8 cellular contexts compared by ENCODE assay signal in the genomic region with DNA sequence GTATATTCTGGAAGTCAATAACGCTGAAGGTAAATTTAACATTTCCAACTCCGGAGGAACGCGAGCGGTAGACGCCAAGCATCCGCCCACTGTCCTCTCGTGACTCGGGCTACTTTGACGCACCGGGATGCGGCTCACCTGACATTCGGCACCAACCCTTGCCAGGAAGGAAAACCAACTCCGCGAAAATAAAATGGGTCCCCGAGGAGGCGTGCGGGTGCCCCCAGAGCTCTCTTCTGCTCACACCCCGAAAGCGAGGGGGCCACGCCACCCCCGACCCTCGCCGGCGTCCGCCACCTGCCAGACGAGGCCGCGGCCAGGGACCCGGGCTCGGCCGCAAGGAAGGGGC. TPM values are rescaled to one million over a fixed set of nuclear protein-coding genes. Genes with fewer than 3 reads are reported as not detected.
A peak's percentile ranks its signal among the peaks of the same experiment; 100 is the strongest.
DNase-seq lines count a peak whose midpoint lies in the region; ATAC-seq and TF ChIP-seq lines count a peak whose summit lies in the region.

No MANE protein-coding gene starts in this region.

- no peaks in the 10 kb centered on the region for H4K20me1 ChIP-seq in KMS-11 (ENCODE audit: insufficient read depth)

- H3K4me1 ChIP-seq in KMS-11 (ENCODE audit: low read depth, poor library complexity, severe bottlenecking): peaks cover 23% of the 10 kb centered on the region
- H3K4me1 ChIP-seq in naive thymus-derived CD4-positive, alpha-beta T cell (ENCODE audit: control insufficient read depth in 2 of 2, insufficient read depth in 2 of 2, low read length in 2 of 2): peaks cover 7 to 23% of the 10 kb centered on the region in 2 donors
- H3K4me1 ChIP-seq in subcutaneous abdominal adipose tissue (ENCODE audit: control insufficient read depth in 5 of 5, insufficient read depth in 5 of 5, low read length in 5 of 5): peaks cover 0 to 31% (median 26%) of the 10 kb centered on the region in 5 donors

- peak overlapping the region; percentile 84 for H2AFZ ChIP-seq in KMS-11 (ENCODE audit: low read depth)

- peaks cover 8% of the 10 kb centered on the region for H3K36me3 Mint-ChIP-seq in activated CD8-positive, alpha-beta memory T cell treated with anti-CD3 and anti-CD28 coated beads, Interleukin-2, amount 10 ng/mL, durations not matched to agents 7 days and 5 days
- H3K36me3 Mint-ChIP-seq in naive thymus-derived CD4-positive, alpha-beta T cell: peaks cover 0 to 14% (median 5%) of the 10 kb centered on the region in 5 donors

- H3K4me3 Mint-ChIP-seq in activated CD8-positive, alpha-beta memory T cell treated with anti-CD3 and anti-CD28 coated beads, Interleukin-2, amount 10 ng/mL, durations not matched to agents 7 days and 5 days: peak overlapping the region; percentile 89
- H3K4me3 Mint-ChIP-seq in naive thymus-derived CD4-positive, alpha-beta T cell: peak overlapping the region; percentile 88 to 98 (median 92)

- H3K27ac ChIP-seq in AG04450 (ENCODE audit: low read depth, low read length) (no peak overlapping the region), KMS-11 (peak overlapping the region; percentile 73), subcutaneous abdominal adipose tissue (ENCODE audit: low read depth, low read length) (peak overlapping the region; percentile 86)
- peak overlapping the region; percentile 99 for H3K27ac ChIP-seq in naive thymus-derived CD4-positive, alpha-beta T cell (ENCODE audit: low read depth, low read length)

- intact Hi-C loops in naive thymus-derived CD4-positive, alpha-beta T cell (cut with micrococcal nuclease): loop anchor here (1.0 to 10.0 kb wide), 11 partner anchors 9 to 683 kb away; a partner anchor contains a TSS

- no peak for TF ChIP-seq CTCF in AG04450 (IDR thresholded peaks at IDR 0.05; ENCODE audit: low read depth, low read length)
- no peak for TF ChIP-seq CTCF in KMS-11 (conservative IDR thresholded peaks at IDR 0.05; ENCODE audit: low read depth, low read length)

- H3K27me3 ChIP-seq in AG04450 (ENCODE audit: control insufficient read depth, insufficient read depth, low read length) (no peaks in the 10 kb centered on the region), KMS-11 (ENCODE audit: insufficient read depth, low read depth) (no peaks in the 10 kb centered on the region), subcutaneous abdominal adipose tissue (ENCODE audit: control insufficient read depth in 5 of 5, insufficient read depth in 4 of 5, low read length in 5 of 5) (no peaks in the 10 kb centered on the region)
- H3K27me3 ChIP-seq in naive thymus-derived CD4-positive, alpha-beta T cell (ENCODE audit: control insufficient read depth in 2 of 2, insufficient read depth in 2 of 2, low read length in 2 of 2): no peaks in the 10 kb centered on the region

- peaks cover 45% of the 10 kb centered on the region for H3K79me2 ChIP-seq in KMS-11 (ENCODE audit: insufficient read depth, low read depth)

- H3K9me3 ChIP-seq in AG04450 (ENCODE audit: control insufficient read depth, insufficient read depth, low read length): no peaks in the 10 kb centered on the region; the same call in 1 of the 2 replicates
- no peaks in the 10 kb centered on the region for H3K9me3 ChIP-seq in naive thymus-derived CD4-positive, alpha-beta T cell (ENCODE audit: control insufficient read depth in 2 of 3, low read length in 3 of 3)
- no peaks in the 10 kb centered on the region for H3K9me3 ChIP-seq in subcutaneous abdominal adipose tissue (ENCODE audit: control insufficient read depth in 5 of 5, low read length in 5 of 5)

- H3K4me3 ChIP-seq in AG04450 (ENCODE audit: low read depth, low read length) (peak overlapping the region; percentile 77), KMS-11 (IDR thresholded peaks at IDR 0.05; ENCODE audit: insufficient read depth, low read depth, low read length) (peak overlapping the region; percentile 13), subcutaneous abdominal adipose tissue (ENCODE audit: low read depth in 1 of 5, low read length in 5 of 5) (peak overlapping the region; percentile 85 to 95 (median 89))
- peak overlapping the region; percentile 77 for H3K4me3 ChIP-seq in naive thymus-derived CD4-positive, alpha-beta T cell (ENCODE audit: low read length)

- DNase-seq in AG04450 (ENCODE audit: low read depth, low spot score): no peak
- peak; percentile 74 for DNase-seq in activated CD8-positive, alpha-beta memory T cell treated with anti-CD3 and anti-CD28 coated beads, Interleukin-2, amount 10 ng/mL, durations not matched to agents 7 days and 5 days
- peak; percentile 53 to 68 for DNase-seq in erythroblast (lab: John Stamatoyannopoulos, UW)
- peak; percentile 22 to 76 (median 68) for DNase-seq in naive thymus-derived CD4-positive, alpha-beta T cell
- no peak for DNase-seq in HuH-7.5 (ENCODE audit: low spot score)

- peak overlapping the region; percentile 94 for H3K4me2 ChIP-seq in KMS-11

- CTCF ChIA-PET in AG04450 (lab: Charles Lee): interaction anchor here (0.6 kb wide), 1 partner anchor 19 kb away, joined by 3 read pairs; no protein-coding TSS in a partner anchor
- CTCF ChIA-PET in activated CD8-positive, alpha-beta memory T cell treated with anti-CD3 and anti-CD28 coated beads, Interleukin-2, amount 10 ng/mL, durations not matched to agents 7 days and 5 days (lab: Charles Lee): interaction anchor here (1.4 to 1.5 kb wide), 2 partner anchors 468 to 615 kb away, joined by 4 to 6 read pairs; no protein-coding TSS in a partner anchor
- CTCF ChIA-PET in naive thymus-derived CD4-positive, alpha-beta T cell (lab: Charles Lee): interaction anchor here (0.6 kb wide), 1 partner anchor 273 kb away, joined by 4 read pairs; no protein-coding TSS in a partner anchor

- H3K36me3 ChIP-seq in KMS-11 (ENCODE audit: insufficient read depth) (no peaks in the 10 kb centered on the region), subcutaneous abdominal adipose tissue (ENCODE audit: control insufficient read depth in 5 of 5, insufficient read depth in 5 of 5, low read length in 5 of 5) (no peaks in the 10 kb centered on the region)
- no peaks in the 10 kb centered on the region for H3K36me3 ChIP-seq in naive thymus-derived CD4-positive, alpha-beta T cell (ENCODE audit: control insufficient read depth in 2 of 3, insufficient read depth in 3 of 3, low read length in 3 of 3)

- TF ChIP-seq POLR2A in erythroblast (IDR thresholded peaks at IDR 0.05; ENCODE audit: low read length): no peak

- H3K9me3 Mint-ChIP-seq in activated CD8-positive, alpha-beta memory T cell treated with anti-CD3 and anti-CD28 coated beads, Interleukin-2, amount 10 ng/mL, durations not matched to agents 7 days and 5 days (ENCODE audit: low read depth): no peaks in the 10 kb centered on the region
- H3K9me3 Mint-ChIP-seq in naive thymus-derived CD4-positive, alpha-beta T cell: peaks cover 0 to 5% (median 0%) of the 10 kb centered on the region in 11 donors

- H3K9ac ChIP-seq in KMS-11 (peak overlapping the region; percentile 88), subcutaneous abdominal adipose tissue (ENCODE audit: low read length in 5 of 5) (peak overlapping the region; percentile 81 to 95 (median 89))

- H3K27ac Mint-ChIP-seq in activated CD8-positive, alpha-beta memory T cell treated with anti-CD3 and anti-CD28 coated beads, Interleukin-2, amount 10 ng/mL, durations not matched to agents 7 days and 5 days: peak overlapping the region; percentile 92
- peak overlapping the region; percentile 88 to 95 (median 93) for H3K27ac Mint-ChIP-seq in naive thymus-derived CD4-positive, alpha-beta T cell

- peaks cover 34% of the 10 kb centered on the region for H3K4me1 Mint-ChIP-seq in activated CD8-positive, alpha-beta memory T cell treated with anti-CD3 and anti-CD28 coated beads, Interleukin-2, amount 10 ng/mL, durations not matched to agents 7 days and 5 days
- H3K4me1 Mint-ChIP-seq in naive thymus-derived CD4-positive, alpha-beta T cell: peaks cover 28 to 50% (median 37%) of the 10 kb centered on the region in 7 donors

- POLR2A ChIA-PET in AG04450 (lab: Yijun Ruan, JAX): interaction anchor here (1.9 kb wide), 1 partner anchor 283 kb away, joined by 6 read pairs; a partner anchor contains a TSS
- POLR2A ChIA-PET in naive thymus-derived CD4-positive, alpha-beta T cell (lab: Charles Lee): interaction anchor here (0.6 to 2.5 kb wide), 4 partner anchors 9 to 478 kb away, joined by 3 to 16 read pairs (median 5); a partner anchor contains a TSS

- peak; percentile 3 for ATAC-seq in GM19372 (IDR thresholded peaks at IDR 0.05; ENCODE audit: low read depth, unreplicated experiment)
- peak; percentile 18 for ATAC-seq in activated CD8-positive, alpha-beta memory T cell treated with anti-CD3 and anti-CD28 coated beads, Interleukin-2, amount 10 ng/mL, durations not matched to agents 7 days and 5 days
- peak; percentile 28 for ATAC-seq in naive thymus-derived CD4-positive, alpha-beta T cell

- H3K27me3 Mint-ChIP-seq in activated CD8-positive, alpha-beta memory T cell treated with anti-CD3 and anti-CD28 coated beads, Interleukin-2, amount 10 ng/mL, durations not matched to agents 7 days and 5 days: no peaks in the 10 kb centered on the region
- peaks cover 0 to 3% (median 0%) of the 10 kb centered on the region in 5 donors for H3K27me3 Mint-ChIP-seq in naive thymus-derived CD4-positive, alpha-beta T cell

RNA-seq across cellular contexts. Expression of a gene that starts 0.7 kb away (rescaled TPM):
- polyA plus RNA-seq in AG04450 (2011; rRNA removed): 22.4 and 27.3 TPM in 2 replicates
- polyA minus RNA-seq in AG04450 (2011; rRNA and poly(A)+ RNA removed): 28.3 and 41.4 TPM in 2 replicates
- total RNA-seq in activated CD8-positive, alpha-beta memory T cell treated with anti-CD3 and anti-CD28 coated beads, Interleukin-2, amount 10 ng/mL, durations not matched to agents 7 days and 5 days: 10 to 100 TPM; 72.0 to 77.2 TPM
- 100 to 1,000 TPM in 3 of 5 experiments, 10 to 100 TPM in 2; 79.2 to 133 (median 106) TPM for total RNA-seq in naive thymus-derived CD4-positive, alpha-beta T cell
- 10 to 100 TPM; 53.0 to 70.8 TPM for polyA plus RNA-seq in naive thymus-derived CD4-positive, alpha-beta T cell

Comparison
In these comparisons a context has a peak if more than half of its experiments do, and no peak if none do; other contexts are left out.
1. DNase-seq: peak in activated CD8-positive, alpha-beta memory T cell treated with anti-CD3 and anti-CD28 coated beads, Interleukin-2, amount 10 ng/mL, durations not matched to agents 7 days and 5 days (single experiment), erythroblast (2 of 2) and naive thymus-derived CD4-positive, alpha-beta T cell (9 of 9); none in AG04450 (single experiment) and HuH-7.5 (single experiment).
2. H3K4me3 ChIP-seq: peak in every context shown above with its lines; median percentile 89 in subcutaneous abdominal adipose tissue; 77 in AG04450; 77 in naive thymus-derived CD4-positive, alpha-beta T cell; 13 in KMS-11.
3. Peak in every context shown above with its lines, with median percentiles within 50 percentile points of each other: ATAC-seq.